9 cellular contexts compared by ENCODE assay signal in genomic region chr4:102824398-102824797, GRCh38. TPM values are rescaled to one million over a fixed set of nuclear protein-coding genes. Genes with fewer than 3 reads are reported as not detected.
A peak's percentile ranks its signal among the peaks of the same experiment; 100 is the strongest.
DNase-seq lines count a peak whose midpoint lies in the region; ATAC-seq and TF ChIP-seq lines count a peak whose summit lies in the region.
"Had no signal": no experiment of that assay in that cellular context is flagged by ENCODE, and none has a peak within 500 bp of the region (broad histone marks: within the 10 kb centered on the region; RNA-seq: fewer than 3 reads in every experiment).

No MANE protein-coding gene starts in this region.

- CTCF ChIA-PET in CD4-positive, alpha-beta T cell (lab: Charles Lee): interaction anchor here (1.4 to 1.6 kb wide), 2 partner anchors 44 to 63 kb away, joined by 3 to 4 read pairs; partner anchors contain the start of gene MANBA

- peak overlapping the region; percentile 6 for H3K4me2 ChIP-seq in mesendoderm (ENCODE audit: low read length)

- H3K36me3 Mint-ChIP-seq in CD4-positive, alpha-beta T cell (ENCODE audit: low read depth): peaks cover 40% of the 10 kb centered on the region
- H3K36me3 Mint-ChIP-seq: stimulated activated effector memory CD8-positive, alpha-beta T cell treated with anti-CD3 and anti-CD28 coated beads, Interleukin-12 subunit alpha, Interleukin-12 subunit beta, amount 100 ng/mL, for 72 hours had no signal

- H3K27me3 Mint-ChIP-seq in CD4-positive, alpha-beta T cell: no peaks in the 10 kb centered on the region

- H3K4ac ChIP-seq in mesendoderm (ENCODE audit: low read depth, low read length): no peak overlapping the region

- no peak overlapping the region for H2BK15ac ChIP-seq in mesendoderm (replicated peaks; ENCODE audit: low read depth)

- no peaks in the 10 kb centered on the region for H3K79me1 ChIP-seq in mesendoderm (ENCODE audit: low read length)

- H2BK120ac ChIP-seq in mesendoderm (ENCODE audit: low read depth, low read length): no peak overlapping the region

- no peak overlapping the region for H3K18ac ChIP-seq in mesendoderm (ENCODE audit: low read length)

- no peaks in the 10 kb centered on the region for H3K9me3 ChIP-seq in left ventricle myocardium inferior (replicated peaks)
- no peaks in the 10 kb centered on the region for H3K9me3 ChIP-seq in CD4-positive, alpha-beta T cell (ENCODE audit: control insufficient read depth, low read length)

- no peak overlapping the region for H3K4me3 Mint-ChIP-seq in CD4-positive, alpha-beta T cell
- H3K4me3 Mint-ChIP-seq: stimulated activated effector memory CD8-positive, alpha-beta T cell treated with anti-CD3 and anti-CD28 coated beads, Interleukin-12 subunit alpha, Interleukin-12 subunit beta, amount 100 ng/mL, for 72 hours had no signal

- WGBS in mesendoderm (ENCODE audit: extremely low coverage, insufficient coverage, low lambda C conversion rate): no CpG with 5 or more reads among the region's 2 CpGs

- peak overlapping the region; percentile 34 for H3K9ac ChIP-seq in mesendoderm (ENCODE audit: low read length)

- peak overlapping the region; percentile 40 for H3K56ac ChIP-seq in mesendoderm (ENCODE audit: low read length)

- H3K36me3 ChIP-seq in left ventricle myocardium inferior: peaks cover 10% of the 10 kb centered on the region
- H3K36me3 ChIP-seq in brain microvascular endothelial cell (replicated peaks): peaks cover 7% of the 10 kb centered on the region
- H3K36me3 ChIP-seq in mesendoderm (ENCODE audit: control insufficient read depth, insufficient read depth, low read length): no peaks in the 10 kb centered on the region

- H3K4me3 ChIP-seq in left ventricle myocardium inferior (peak overlapping the region; percentile 97), brain microvascular endothelial cell (ENCODE audit: low read depth, low read length) (peak overlapping the region; percentile 69), mesendoderm (ENCODE audit: low read length) (no peak overlapping the region)

- peaks cover 65% of the 10 kb centered on the region for H3K79me2 ChIP-seq in mesendoderm (ENCODE audit: control insufficient read depth, insufficient read depth, low read length)

- H3K27me3 ChIP-seq in left ventricle myocardium inferior (ENCODE audit: low read depth) (no peaks in the 10 kb centered on the region), brain microvascular endothelial cell (replicated peaks) (no peaks in the 10 kb centered on the region), mesendoderm (ENCODE audit: insufficient read depth, low read length, poor library complexity) (no peaks in the 10 kb centered on the region)
- no peaks in the 10 kb centered on the region for H3K27me3 ChIP-seq in CD4-positive, alpha-beta T cell (ENCODE audit: control insufficient read depth, insufficient read depth, low read length)

- no peak overlapping the region for H2BK5ac ChIP-seq in mesendoderm (ENCODE audit: low read length)

- H3K4me1 ChIP-seq in left ventricle myocardium inferior: peaks cover 86% of the 10 kb centered on the region
- peaks cover 2% of the 10 kb centered on the region for H3K4me1 ChIP-seq in mesendoderm (ENCODE audit: control insufficient read depth, low read depth, low read length)

- DNase-seq in left ventricle myocardium inferior: no peak
- no peak for DNase-seq in cardiac septum (ENCODE audit: low spot score)
- DNase-seq in brain microvascular endothelial cell: no peak
- DNase-seq in mesendoderm: no peak
- no peak for DNase-seq in T1000 (lab: John Stamatoyannopoulos, UW)
- no peak for DNase-seq in KG1 (lab: John Stamatoyannopoulos, UW)
- DNase-seq in CD4-positive, alpha-beta T cell: no peak

- no peak overlapping the region for H2AK5ac ChIP-seq in mesendoderm (ENCODE audit: low read length)

- POLR2A ChIA-PET in CD4-positive, alpha-beta T cell (lab: Charles Lee): interaction anchor here (2.7 to 8.6 kb wide), 4 partner anchors 10 to 44 kb away, joined by 5 to 419 read pairs (median 124); partner anchors contain the start of gene CISD2

- no peak overlapping the region for H4K5ac ChIP-seq in mesendoderm (ENCODE audit: low read length)

- H4K8ac ChIP-seq in mesendoderm (ENCODE audit: low read depth, low read length): no peak overlapping the region

- TF ChIP-seq CTCF in left ventricle myocardium inferior (IDR thresholded peaks at IDR 0.05; ENCODE audit: borderline replicate concordance) (no peak), brain microvascular endothelial cell (IDR thresholded peaks at IDR 0.05; ENCODE audit: low read depth, low read length, missing control alignments) (no peak)
- TF ChIP-seq CTCF in CD4-positive, alpha-beta T cell (IDR thresholded peaks at IDR 0.05): no peak

- in situ Hi-C loops in brain microvascular endothelial cell (cut with HindIII; ENCODE audit: low pct_ligation_motif_present, low sequenced_read_pairs): loop anchor here (25.0 kb wide), 1 partner anchor 188 kb away; the partner anchor contains the start of gene SLC9B1

- H3K27ac Mint-ChIP-seq in CD4-positive, alpha-beta T cell: no peak overlapping the region
- H3K27ac Mint-ChIP-seq: stimulated activated effector memory CD8-positive, alpha-beta T cell treated with anti-CD3 and anti-CD28 coated beads, Interleukin-12 subunit alpha, Interleukin-12 subunit beta, amount 100 ng/mL, for 72 hours had no signal

- H3K27ac ChIP-seq in left ventricle myocardium inferior (replicated peaks) (peak overlapping the region; percentile 100), brain microvascular endothelial cell (peak overlapping the region; percentile 99), mesendoderm (ENCODE audit: low read depth, low read length) (no peak overlapping the region)
- no peak overlapping the region for H3K27ac ChIP-seq in CD4-positive, alpha-beta T cell (ENCODE audit: low read depth, low read length)

- ATAC-seq in HG03354 (IDR thresholded peaks at IDR 0.05; ENCODE audit: poor library complexity, severe bottlenecking, unreplicated experiment): no peak
- no peak for ATAC-seq in CD4-positive, alpha-beta T cell (ENCODE audit: poor library complexity)
- ATAC-seq: stimulated activated effector memory CD8-positive, alpha-beta T cell treated with anti-CD3 and anti-CD28 coated beads, Interleukin-12 subunit alpha, Interleukin-12 subunit beta, amount 100 ng/mL, for 72 hours had no signal

- no peaks in the 10 kb centered on the region for H3K9me3 Mint-ChIP-seq in CD4-positive, alpha-beta T cell
- H3K9me3 Mint-ChIP-seq: stimulated activated effector memory CD8-positive, alpha-beta T cell treated with anti-CD3 and anti-CD28 coated beads, Interleukin-12 subunit alpha, Interleukin-12 subunit beta, amount 100 ng/mL, for 72 hours had no signal

- no peak overlapping the region for H3K23ac ChIP-seq in mesendoderm (ENCODE audit: low read length)

- H3K4me1 Mint-ChIP-seq in CD4-positive, alpha-beta T cell (ENCODE audit: low read depth): peaks cover 52% of the 10 kb centered on the region

- intact Hi-C loops in left ventricle myocardium inferior (cut with micrococcal nuclease): no loop called here
- intact Hi-C loops in cardiac septum (cut with DNase I): no loop called here
- intact Hi-C loops in CD4-positive, alpha-beta T cell (cut with DNase I, micrococcal nuclease): loop anchor here (10.0 kb wide), 2 partner anchors 390 to 480 kb away; partner anchors contain the start of gene SLC39A8 (in 1 of the 2)

RNA-seq across cellular contexts. Expression of gene UBE2D3, which starts 3.0 kb away (rescaled TPM):
- total RNA-seq in left ventricle myocardium inferior (251 TPM), cardiac septum (239 TPM)
- 604 TPM for polyA plus RNA-seq in mesendoderm (2013, experiment 1 of 2)
- polyA plus RNA-seq in mesendoderm (2013, experiment 2 of 2): 624 TPM
- total RNA-seq in CD4-positive, alpha-beta T cell: 100 to 1,000 TPM; 659 to 719 TPM

RNA-seq across cellular contexts. Expression of gene CISD2, which starts 44.4 kb away (rescaled TPM):
- total RNA-seq in left ventricle myocardium inferior (17.1 TPM), cardiac septum (15.8 TPM)
- 60.6 TPM for polyA plus RNA-seq in mesendoderm (2013, experiment 1 of 2)
- 65.9 TPM for polyA plus RNA-seq in mesendoderm (2013, experiment 2 of 2)
- total RNA-seq in CD4-positive, alpha-beta T cell: 10 to 100 TPM; 12.8 to 13.7 TPM

Comparison
In these comparisons a context has a peak if more than half of its experiments do, and no peak if none do; other contexts are left out.
1. H3K27ac ChIP-seq: peak in left ventricle myocardium inferior (single experiment) and brain microvascular endothelial cell (single experiment); none in mesendoderm (single experiment) and CD4-positive, alpha-beta T cell (single experiment).
2. intact Hi-C loops: an anchor here in CD4-positive, alpha-beta T cell (10.0 kb wide); none called in left ventricle myocardium inferior and cardiac septum.